Comparison of ENCODE assay signal across 9 cellular contexts in the genomic region with DNA sequence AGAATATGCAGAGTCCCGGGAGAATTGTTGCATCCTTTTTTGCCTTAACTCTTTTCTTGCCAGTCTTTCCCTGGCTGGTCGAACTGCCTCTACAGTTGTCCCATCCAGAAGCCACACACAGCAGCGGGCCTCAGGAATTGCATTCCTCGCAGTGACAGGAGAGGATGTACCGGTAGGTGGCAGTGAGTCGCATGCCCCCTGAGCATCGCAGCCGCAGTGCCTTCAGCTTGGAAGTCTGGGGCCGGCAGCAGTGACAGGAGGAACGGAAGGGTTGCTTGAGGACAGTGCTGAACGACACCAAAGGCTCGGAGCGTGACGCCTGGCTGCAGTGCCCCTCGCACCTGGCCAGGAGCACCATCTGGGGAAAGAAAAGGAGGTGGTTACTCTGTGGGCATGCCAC. TPM values are rescaled to one million over a fixed set of nuclear protein-coding genes. Genes with fewer than 3 reads are reported as not detected.
DNase-seq lines count a peak whose midpoint lies in the region; ATAC-seq, FAIRE-seq and TF ChIP-seq lines count a peak whose summit lies in the region.
"Had no signal": no experiment of that assay in that cellular context is flagged by ENCODE, and none has a peak within 500 bp of the region (broad histone marks: within the 10 kb centered on the region; RNA-seq: fewer than 3 reads in every experiment).

No MANE protein-coding gene starts in this region.

- intact Hi-C loops in left ventricle myocardium inferior (cut with micrococcal nuclease) = no loop called here

- peaks cover 44% of the 10 kb centered on the region for H3K27me3 Mint-ChIP-seq in activated T-cell treated with anti-CD3 and anti-CD28 coated beads, Interleukin-2, amount 50 U/mL, for 72 hours (ENCODE audit: low read depth)

- in situ Hi-C loops in Caki2 (cut with HindIII; ENCODE audit: low pct_unique_long_range_greater_than_20kb, low sequenced_read_pairs) = no loop called here

- H3K27me3 ChIP-seq in Loucy (ENCODE audit: insufficient read depth, low read length, poor library complexity, severe bottlenecking) = no peaks in the 10 kb centered on the region
- no peaks in the 10 kb centered on the region for H3K27me3 ChIP-seq in left ventricle myocardium inferior (ENCODE audit: low read depth)
- H3K27me3 ChIP-seq in small intestine (ENCODE audit: control insufficient read depth in 2 of 2, insufficient read depth in 2 of 2, low read length in 2 of 2) = peaks cover 0 to 1% of the 10 kb centered on the region in 2 donors

- 7 to 14% (median 11%) methylated on average over 15 of the region's 15 CpGs for WGBS in small intestine, 3 donors

- no peak overlapping the region for H3K27ac Mint-ChIP-seq in activated T-cell treated with anti-CD3 and anti-CD28 coated beads, Interleukin-2, amount 50 U/mL, for 72 hours

- H3K4me1 Mint-ChIP-seq in activated T-cell treated with anti-CD3 and anti-CD28 coated beads, Interleukin-2, amount 50 U/mL, for 72 hours (ENCODE audit: low read depth) = peaks cover 9% of the 10 kb centered on the region

- peak; percentile 10 for DNase-seq in Caki2 (ENCODE audit: low read depth)
- DNase-seq in activated T-cell treated with anti-CD3 and anti-CD28 coated beads, Interleukin-2, amount 50 U/mL, for 72 hours = peak; percentile 3 to 17
- peak; percentile 18 for DNase-seq in left ventricle myocardium inferior
- DNase-seq in small intestine = peak; percentile 27
- DNase-seq in MV-4-11 (lab: John Stamatoyannopoulos, UW) = no peak

- no peaks in the 10 kb centered on the region for H3K36me3 Mint-ChIP-seq in activated T-cell treated with anti-CD3 and anti-CD28 coated beads, Interleukin-2, amount 50 U/mL, for 72 hours (ENCODE audit: insufficient read depth in 2 of 2)

- H4K20me1 ChIP-seq in Loucy (ENCODE audit: insufficient read depth, low read length, poor library complexity, severe bottlenecking) = no peaks in the 10 kb centered on the region

- H3K4me3 ChIP-seq in Loucy (ENCODE audit: low read length, poor library complexity, severe bottlenecking) (peak overlapping the region; percentile 43), left ventricle myocardium inferior (no peak overlapping the region), small intestine (ENCODE audit: low read depth in 1 of 2, low read length in 2 of 2) (no peak overlapping the region)

- no peaks in the 10 kb centered on the region for H3F3A ChIP-seq in Loucy (ENCODE audit: low read depth)

- no peak for ATAC-seq in activated T-cell treated with anti-CD3 and anti-CD28 coated beads, Interleukin-2, amount 50 U/mL, for 72 hours (replicated peaks in 1 of 2)
- ATAC-seq in HG03354 (IDR thresholded peaks at IDR 0.05; ENCODE audit: poor library complexity, severe bottlenecking, unreplicated experiment) (no peak), HG02852 (IDR thresholded peaks at IDR 0.05; ENCODE audit: unreplicated experiment) (no peak)

- TF ChIP-seq CTCF in Loucy (conservative IDR thresholded peaks at IDR 0.05; ENCODE audit: low read length) (peak; percentile 62), left ventricle myocardium inferior (IDR thresholded peaks at IDR 0.05; ENCODE audit: borderline replicate concordance) (peak; percentile 58)

- H3K4me3 Mint-ChIP-seq in activated T-cell treated with anti-CD3 and anti-CD28 coated beads, Interleukin-2, amount 50 U/mL, for 72 hours = peak overlapping the region in 1 of 2 donors; percentile 62

- H3K36me3 ChIP-seq in Loucy (ENCODE audit: insufficient read depth, low read length) (no peaks in the 10 kb centered on the region), left ventricle myocardium inferior (no peaks in the 10 kb centered on the region), small intestine (ENCODE audit: control insufficient read depth in 2 of 2, insufficient read depth in 2 of 2, low read length in 2 of 2) (no peaks in the 10 kb centered on the region)

- peak overlapping the region; percentile 80 for H2AFZ ChIP-seq in Loucy (ENCODE audit: low read length)

- H3K79me2 ChIP-seq in Loucy (ENCODE audit: insufficient read depth, low read length) = no peaks in the 10 kb centered on the region

- H3K9me2 ChIP-seq in Loucy (replicated peaks; ENCODE audit: low read depth, low read length) = no peaks in the 10 kb centered on the region

- H3K9me3 ChIP-seq in Loucy (ENCODE audit: insufficient read depth, low read depth, low read length) (no peaks in the 10 kb centered on the region), left ventricle myocardium inferior (replicated peaks) (no peaks in the 10 kb centered on the region), small intestine (ENCODE audit: control insufficient read depth, low read depth) (no peaks in the 10 kb centered on the region)

- H3K4me2 ChIP-seq in Loucy (ENCODE audit: low read depth, low read length, poor library complexity, severe bottlenecking) = peak overlapping the region; percentile 62

- FAIRE-seq in small intestine (lab: Jason Lieb, UNC) = no peak

- H3K9me3 Mint-ChIP-seq in activated T-cell treated with anti-CD3 and anti-CD28 coated beads, Interleukin-2, amount 50 U/mL, for 72 hours = no peaks in the 10 kb centered on the region

- H3K4me1 ChIP-seq in Loucy (ENCODE audit: insufficient read depth, low read length, poor library complexity, severe bottlenecking) (no peaks in the 10 kb centered on the region), left ventricle myocardium inferior (no peaks in the 10 kb centered on the region), small intestine (ENCODE audit: control insufficient read depth in 2 of 2, insufficient read depth in 1 of 2, low read depth in 1 of 2, low read length in 1 of 2) (no peaks in the 10 kb centered on the region)

- H3K9ac ChIP-seq in Loucy (ENCODE audit: low read depth, low read length, poor library complexity, severe bottlenecking) = no peak overlapping the region

- no peak overlapping the region for H3K27ac ChIP-seq in left ventricle myocardium inferior (replicated peaks)
- H3K27ac ChIP-seq in small intestine (ENCODE audit: low read depth in 1 of 2, low read length in 1 of 2) = no peak overlapping the region

RNA-seq across cellular contexts. Expression of a gene that starts 23.5 kb away (rescaled TPM):
- not detected in 2 replicates for total RNA-seq in Caki2 (2014; rRNA removed; shearing (Covaris generic); ENCODE audit: low replicate concordance)
- not detected for total RNA-seq in activated T-cell treated with anti-CD3 and anti-CD28 coated beads, Interleukin-2, amount 50 U/mL, for 72 hours
- not detected for total RNA-seq in left ventricle myocardium inferior
- polyA plus RNA-seq in small intestine = under 1 TPM in 1 of 3 donors, not detected in 2; 0.22 TPM
- total RNA-seq: subcutaneous adipose tissue had no signal
